Comparison of ENCODE assay signal across 22 cellular contexts in genomic region chr5:157247267-157247666, GRCh38. TPM values are rescaled to one million over a fixed set of nuclear protein-coding genes. Genes with fewer than 3 reads are reported as not detected.
A peak's percentile ranks its signal among the peaks of the same experiment; 100 is the strongest.
DNase-seq lines count a peak whose midpoint lies in the region; ATAC-seq and TF ChIP-seq lines count a peak whose summit lies in the region.
"Had no signal": no experiment of that assay in that cellular context is flagged by ENCODE, and none has a peak within 500 bp of the region (broad histone marks: within the 10 kb centered on the region; RNA-seq: fewer than 3 reads in every experiment).

No MANE protein-coding gene starts in this region.

- peaks cover 89% of the 10 kb centered on the region for H3K36me3 Mint-ChIP-seq in activated CD4-positive, alpha-beta T cell treated with anti-CD3 and anti-CD28 coated beads, Interleukin-2, amount 10 ng/mL, durations not matched to agents 24 days and 14 days (ENCODE audit: low read depth)
- H3K36me3 Mint-ChIP-seq in activated CD8-positive, alpha-beta T cell treated with anti-CD3 and anti-CD28 coated beads for 36 hours (ENCODE audit: low read depth), result peaks cover 91% of the 10 kb centered on the region
- H3K36me3 Mint-ChIP-seq in HFFc6 (ENCODE audit: low read depth), result no peaks in the 10 kb centered on the region
- H3K36me3 Mint-ChIP-seq: memory B cell; naive B cell; stimulated activated memory B cell treated with anti-CD40 and anti-IgM and Interleukin-4, amounts not matched to agents 10 μg/mL and 1 μg/mL and 100 μg/mL, for 72 hours had no signal

- CTCF ChIA-PET in activated CD8-positive, alpha-beta T cell treated with anti-CD3 and anti-CD28 coated beads for 36 hours (lab: Charles Lee), result interaction anchor here (1.1 to 1.2 kb wide), 2 partner anchors 13 to 48 kb away, joined by 3 to 4 read pairs; no protein-coding TSS in a partner anchor

- H3K9me3 ChIP-seq in esophagus muscularis mucosa (no peaks in the 10 kb centered on the region), uterus (no peaks in the 10 kb centered on the region), psoas muscle (no peaks in the 10 kb centered on the region)
- H3K9me3 ChIP-seq: A549; BLaER1 treated with 17β-estradiol and CSF1 and Interleukin-3, amounts not matched to agents 10 nM and 100 nM; transverse colon had no signal

- H3K36me3 ChIP-seq in esophagus muscularis mucosa (no peaks in the 10 kb centered on the region), uterus (no peaks in the 10 kb centered on the region), psoas muscle (ENCODE audit: insufficient read depth in 1 of 2, low read depth in 1 of 2) (no peaks in the 10 kb centered on the region)
- H3K36me3 ChIP-seq: BLaER1 treated with 17β-estradiol and CSF1 and Interleukin-3, amounts not matched to agents 10 nM and 100 nM; brain microvascular endothelial cell; transverse colon had no signal

- H3K4me1 ChIP-seq in esophagus muscularis mucosa (no peaks in the 10 kb centered on the region), uterus (no peaks in the 10 kb centered on the region), psoas muscle (no peaks in the 10 kb centered on the region)

- no peak for TF ChIP-seq POLR2A in esophagus muscularis mucosa (IDR thresholded peaks at IDR 0.05; ENCODE audit: low read depth)
- no peak for TF ChIP-seq POLR2A in uterus (IDR thresholded peaks at IDR 0.05)

- H3K9me3 Mint-ChIP-seq in activated CD4-positive, alpha-beta T cell treated with anti-CD3 and anti-CD28 coated beads, Interleukin-2, amount 10 ng/mL, durations not matched to agents 24 days and 14 days, result no peaks in the 10 kb centered on the region
- no peaks in the 10 kb centered on the region for H3K9me3 Mint-ChIP-seq in activated CD8-positive, alpha-beta T cell treated with anti-CD3 and anti-CD28 coated beads for 36 hours
- no peaks in the 10 kb centered on the region for H3K9me3 Mint-ChIP-seq in HFFc6
- H3K9me3 Mint-ChIP-seq: memory B cell; naive B cell; stimulated activated memory B cell treated with anti-CD40 and anti-IgM and Interleukin-4, amounts not matched to agents 10 μg/mL and 1 μg/mL and 100 μg/mL, for 72 hours had no signal

- no peak for DNase-seq in activated CD4-positive, alpha-beta T cell treated with anti-CD3 and anti-CD28 coated beads, Interleukin-2, amount 10 ng/mL, durations not matched to agents 24 days and 14 days
- DNase-seq in activated CD4-positive, alpha-beta T cell treated with anti-CD3 and anti-CD28 coated beads, Interleukin-2, amount 50 U/mL, for 1 hour, result no peak
- DNase-seq in activated CD8-positive, alpha-beta T cell treated with anti-CD3 and anti-CD28 coated beads for 36 hours, result peak; percentile 60
- DNase-seq in esophagus muscularis mucosa (ENCODE audit: extremely low spot score) (peak; percentile 45), HFFc6 (no peak), uterus (no peak), psoas muscle (no peak)
- DNase-seq: activated CD8-positive, alpha-beta memory T cell treated with anti-CD3 and anti-CD28 coated beads for 24 hours; brain microvascular endothelial cell; kidney; naive B cell; NCI-H146; small intestine; transverse colon had no signal

- peaks cover 78% of the 10 kb centered on the region for H3K4me1 Mint-ChIP-seq in activated CD4-positive, alpha-beta T cell treated with anti-CD3 and anti-CD28 coated beads, Interleukin-2, amount 10 ng/mL, durations not matched to agents 24 days and 14 days
- H3K4me1 Mint-ChIP-seq in activated CD8-positive, alpha-beta T cell treated with anti-CD3 and anti-CD28 coated beads for 36 hours (ENCODE audit: low read depth), result peaks cover 96% of the 10 kb centered on the region
- 0 out of 2 replicates have a peak, but pooled peaks cover 5% of the 10 kb centered on the region for H3K4me1 Mint-ChIP-seq in HFFc6 (ENCODE audit: low read depth)
- H3K4me1 Mint-ChIP-seq: stimulated activated memory B cell treated with anti-CD40 and anti-IgM and Interleukin-4, amounts not matched to agents 10 μg/mL and 1 μg/mL and 100 μg/mL, for 72 hours had no signal

- peak overlapping the region; percentile 66 for H3K4me3 Mint-ChIP-seq in activated CD4-positive, alpha-beta T cell treated with anti-CD3 and anti-CD28 coated beads, Interleukin-2, amount 10 ng/mL, durations not matched to agents 24 days and 14 days
- no peak overlapping the region for H3K4me3 Mint-ChIP-seq in activated CD8-positive, alpha-beta T cell treated with anti-CD3 and anti-CD28 coated beads for 36 hours
- no peak overlapping the region for H3K4me3 Mint-ChIP-seq in HFFc6
- H3K4me3 Mint-ChIP-seq: memory B cell; naive B cell; stimulated activated memory B cell treated with anti-CD40 and anti-IgM and Interleukin-4, amounts not matched to agents 10 μg/mL and 1 μg/mL and 100 μg/mL, for 72 hours had no signal

- intact Hi-C loops in activated CD4-positive, alpha-beta T cell treated with anti-CD3 and anti-CD28 coated beads, Interleukin-2, amount 10 ng/mL, durations not matched to agents 24 days and 14 days (cut with micrococcal nuclease), result loop anchor here (1.0 kb wide), 1 partner anchor 28 kb away; no protein-coding TSS in a partner anchor
- intact Hi-C loops in activated CD8-positive, alpha-beta T cell treated with anti-CD3 and anti-CD28 coated beads for 36 hours (cut with micrococcal nuclease), result no loop called here
- intact Hi-C loops in esophagus muscularis mucosa (cut with DNase I) (no loop called here), uterus (cut with DNase I; ENCODE audit: low total_unique reads) (no loop called here), psoas muscle (cut with DNase I) (no loop called here)

- no peaks in the 10 kb centered on the region for H3K27me3 Mint-ChIP-seq in activated CD4-positive, alpha-beta T cell treated with anti-CD3 and anti-CD28 coated beads, Interleukin-2, amount 10 ng/mL, durations not matched to agents 24 days and 14 days
- no peaks in the 10 kb centered on the region for H3K27me3 Mint-ChIP-seq in activated CD8-positive, alpha-beta T cell treated with anti-CD3 and anti-CD28 coated beads for 36 hours
- peaks cover 12% of the 10 kb centered on the region for H3K27me3 Mint-ChIP-seq in HFFc6 (ENCODE audit: insufficient read depth)
- H3K27me3 Mint-ChIP-seq: memory B cell; naive B cell; progenitor cell of endocrine pancreas; stimulated activated memory B cell treated with anti-CD40 and anti-IgM and Interleukin-4, amounts not matched to agents 10 μg/mL and 1 μg/mL and 100 μg/mL, for 72 hours had no signal

- H3K27me3 ChIP-seq in esophagus muscularis mucosa, result no peaks in the 10 kb centered on the region
- no peaks in the 10 kb centered on the region for H3K27me3 ChIP-seq in uterus
- H3K27me3 ChIP-seq in psoas muscle (ENCODE audit: insufficient read depth in 3 of 3, low read length in 2 of 3), result no peaks in the 10 kb centered on the region
- H3K27me3 ChIP-seq: BLaER1 treated with 17β-estradiol and CSF1 and Interleukin-3, amounts not matched to agents 10 nM and 100 nM; brain microvascular endothelial cell; hepatocyte; transverse colon had no signal

- POLR2A ChIA-PET in activated CD8-positive, alpha-beta T cell treated with anti-CD3 and anti-CD28 coated beads for 36 hours (lab: Charles Lee), result interaction anchor here (0.7 to 4.9 kb wide), 11 partner anchors 9 to 58 kb away, joined by 3 to 36 read pairs (median 5); no protein-coding TSS in a partner anchor

- no peak for TF ChIP-seq CTCF in activated CD8-positive, alpha-beta T cell treated with anti-CD3 and anti-CD28 coated beads for 36 hours (IDR thresholded peaks at IDR 0.05)
- no peak for TF ChIP-seq CTCF in esophagus muscularis mucosa (IDR thresholded peaks at IDR 0.05)
- no peak for TF ChIP-seq CTCF in HFFc6 (IDR thresholded peaks at IDR 0.05)
- TF ChIP-seq CTCF in uterus (IDR thresholded peaks at IDR 0.05), result no peak
- TF ChIP-seq CTCF in psoas muscle (IDR thresholded peaks at IDR 0.05), result no peak

- ATAC-seq in GM19351 (IDR thresholded peaks at IDR 0.05; ENCODE audit: unreplicated experiment) (peak; percentile 54), psoas muscle (no peak)
- ATAC-seq in activated CD8-positive, alpha-beta T cell treated with anti-CD3 and anti-CD28 coated beads for 36 hours, result peak; percentile 66
- ATAC-seq: A549; stimulated activated memory B cell treated with anti-CD40 and anti-IgM and Interleukin-4, amounts not matched to agents 10 μg/mL and 1 μg/mL and 100 μg/mL, for 72 hours had no signal

- no peak for TF ChIP-seq EP300 in esophagus muscularis mucosa (IDR thresholded peaks at IDR 0.05)

- H3K27ac ChIP-seq in esophagus muscularis mucosa (replicated peaks in 1 of 4) (no peak overlapping the region), uterus (no peak overlapping the region), psoas muscle (no peak overlapping the region)
- H3K27ac ChIP-seq: A549; BLaER1 treated with 17β-estradiol and CSF1 and Interleukin-3, amounts not matched to agents 10 nM and 100 nM; brain microvascular endothelial cell; coronary artery; hepatocyte; transverse colon had no signal

- H3K4me3 ChIP-seq in esophagus muscularis mucosa, result no peak overlapping the region
- H3K4me3 ChIP-seq in uterus, result no peak overlapping the region
- no peak overlapping the region for H3K4me3 ChIP-seq in psoas muscle
- H3K4me3 ChIP-seq: A549; BLaER1 treated with 17β-estradiol and CSF1 and Interleukin-3, amounts not matched to agents 10 nM and 100 nM; coronary artery; hepatocyte; transverse colon had no signal

- peak overlapping the region; percentile 82 for H3K27ac Mint-ChIP-seq in activated CD4-positive, alpha-beta T cell treated with anti-CD3 and anti-CD28 coated beads, Interleukin-2, amount 10 ng/mL, durations not matched to agents 24 days and 14 days
- H3K27ac Mint-ChIP-seq in activated CD8-positive, alpha-beta T cell treated with anti-CD3 and anti-CD28 coated beads for 36 hours, result peak overlapping the region; percentile 95
- H3K27ac Mint-ChIP-seq in HFFc6, result no peak overlapping the region
- H3K27ac Mint-ChIP-seq: memory B cell; naive B cell; progenitor cell of endocrine pancreas; stimulated activated memory B cell treated with anti-CD40 and anti-IgM and Interleukin-4, amounts not matched to agents 10 μg/mL and 1 μg/mL and 100 μg/mL, for 72 hours had no signal

RNA-seq across cellular contexts. Expression of gene CYFIP2, which starts 18.7 kb away (rescaled TPM):
- 180 and 193 TPM in 2 replicates for total RNA-seq in activated CD4-positive, alpha-beta T cell treated with anti-CD3 and anti-CD28 coated beads, Interleukin-2, amount 10 ng/mL, durations not matched to agents 24 days and 14 days
- 100 to 1,000 TPM; 350 to 351 TPM for total RNA-seq in activated CD8-positive, alpha-beta T cell treated with anti-CD3 and anti-CD28 coated beads for 36 hours
- total RNA-seq in esophagus muscularis mucosa (10 to 100 TPM; 12.6 to 24.9 (median 14.6) TPM), uterus (10 to 100 TPM; 11.3 to 51.5 (median 13.6) TPM), psoas muscle (1 to 10 TPM; 4.9 to 8.3 (median 6.4) TPM)
- total RNA-seq in HFFc6 (2021; fragmentation: NEBNext Ultra II Directional; extraction: Animal tissue kit (Norgen Biotek cat#: 25700)), result 10 to 100 TPM in 3 of 6 experiments, 1 to 10 TPM in 3; 7.1 to 20.0 (median 9.7) TPM
- 1 to 10 TPM in 2 of 3 donors, under 1 TPM in 1; 0.61 to 4.8 (median 1.7) TPM for polyA plus RNA-seq in psoas muscle

Comparison
In these comparisons a context has a peak if more than half of its experiments do, and no peak if none do; other contexts are left out.
1. DNase-seq: peak in activated CD8-positive, alpha-beta T cell treated with anti-CD3 and anti-CD28 coated beads for 36 hours (single experiment) and esophagus muscularis mucosa (single experiment); none in activated CD4-positive, alpha-beta T cell treated with anti-CD3 and anti-CD28 coated beads, Interleukin-2, amount 10 ng/mL, durations not matched to agents 24 days and 14 days (single experiment), activated CD4-positive, alpha-beta T cell treated with anti-CD3 and anti-CD28 coated beads, Interleukin-2, amount 50 U/mL, for 1 hour (single experiment), HFFc6 (single experiment), uterus (0 of 2) and psoas muscle (0 of 2).
2. ATAC-seq: peak in GM19351 (single experiment) and activated CD8-positive, alpha-beta T cell treated with anti-CD3 and anti-CD28 coated beads for 36 hours (single experiment); none in psoas muscle (0 of 4).